In genomic region chr12:27237790-27238771, GRCh38 we compare ENCODE assay signal across 8 cellular contexts. TPM values are rescaled to one million over a fixed set of nuclear protein-coding genes. Genes with fewer than 3 reads are reported as not detected.
DNase-seq lines count a peak whose midpoint lies in the region; ATAC-seq and TF ChIP-seq lines count a peak whose summit lies in the region.

No MANE protein-coding gene starts in this region.

- in situ Hi-C loops in GM23248 (cut with MboI), result no loop called here

- no peak overlapping the region for H3K4me2 ChIP-seq in GM23248 (ENCODE audit: unreplicated experiment)

- no peak overlapping the region for H3K4me3 ChIP-seq in GM23248
- H3K4me3 ChIP-seq in fibroblast of villous mesenchyme (ENCODE audit: low read depth, low read length), result no peak overlapping the region

- no peak overlapping the region for H3K27ac ChIP-seq in GM23248

- no peaks in the 10 kb centered on the region for H3K27me3 ChIP-seq in GM23248 (replicated peaks; ENCODE audit: insufficient read depth)

- DNase-seq in GM23248 (peak; percentile 46), NAMALWA (ENCODE audit: low spot score) (peak; percentile 57), fibroblast of villous mesenchyme (ENCODE audit: low read depth) (peak; percentile 91), DMS153 treated with DMSO at 0.1 percent for 48 hours (lab: John Stamatoyannopoulos, UW; ENCODE audit: unreplicated experiment) (no peak), NCI-H187 (lab: John Stamatoyannopoulos, UW) (no peak), HUDEP-2 (lab: John Stamatoyannopoulos, UW; ENCODE audit: unreplicated experiment in 76 of 76) (no peak)
- no peak for DNase-seq in activated effector memory CD4-positive, alpha-beta T cell treated with anti-CD3 and anti-CD28 coated beads, Interleukin-2, amount 50 U/mL, for 16 hours

- H3K9me3 ChIP-seq in GM23248 (ENCODE audit: low read depth), result no peaks in the 10 kb centered on the region

- no peaks in the 10 kb centered on the region for H3K9me2 ChIP-seq in GM23248 (ENCODE audit: insufficient read depth)

- H3K4me1 ChIP-seq in GM23248 (ENCODE audit: insufficient read depth), result no peaks in the 10 kb centered on the region

- 73 to 77% methylated on average over 6 of the region's 6 CpGs for WGBS in GM23248 (ENCODE audit: low coverage in 1 of 2, low lambda C conversion rate in 2 of 2, missing lambda C conversion rate in 2 of 2), 2 experiments

- no peak for TF ChIP-seq CTCF in fibroblast of villous mesenchyme (IDR thresholded peaks at IDR 0.05; ENCODE audit: insufficient read depth, low read depth, low read length)

- H3K36me3 ChIP-seq in GM23248 (ENCODE audit: low read depth), result no peaks in the 10 kb centered on the region

- peaks cover 18% of the 10 kb centered on the region; the same call in 1 of the 2 replicates for H3F3A ChIP-seq in GM23248 (ENCODE audit: insufficient read depth)

- no peaks in the 10 kb centered on the region for H3K79me2 ChIP-seq in GM23248 (ENCODE audit: insufficient read depth)

- H3K9ac ChIP-seq in GM23248, result no peak overlapping the region

- no peak overlapping the region for H2AFZ ChIP-seq in GM23248

- ATAC-seq in GM18502 (IDR thresholded peaks at IDR 0.05; ENCODE audit: poor library complexity, unreplicated experiment), result peak; percentile 75

- no peaks in the 10 kb centered on the region for H4K20me1 ChIP-seq in GM23248 (ENCODE audit: insufficient read depth)

RNA-seq across cellular contexts. Expression of gene STK38L, which starts 6.0 kb away (rescaled TPM):
- total RNA-seq in GM23248 (2014; rRNA removed; shearing (Covaris generic)), result 16.8 and 38.7 TPM in 2 replicates
- 16.0 and 19.9 TPM in 2 replicates for polyA plus RNA-seq in GM23248 (2016; fragmentation: Nextera tagmentation; extraction: Ambion mirVana)
- total RNA-seq in fibroblast of villous mesenchyme, result 38.9 and 57.7 TPM in 2 replicates

Comparison
In these comparisons a context has a peak if more than half of its experiments do, and no peak if none do; other contexts are left out.
1. DNase-seq: peak in GM23248 (single experiment), NAMALWA (single experiment) and fibroblast of villous mesenchyme (single experiment); none in DMS153 treated with DMSO at 0.1 percent for 48 hours (single experiment), NCI-H187 (0 of 2), HUDEP-2 (0 of 76) and activated effector memory CD4-positive, alpha-beta T cell treated with anti-CD3 and anti-CD28 coated beads, Interleukin-2, amount 50 U/mL, for 16 hours (single experiment).